In the genomic region with DNA sequence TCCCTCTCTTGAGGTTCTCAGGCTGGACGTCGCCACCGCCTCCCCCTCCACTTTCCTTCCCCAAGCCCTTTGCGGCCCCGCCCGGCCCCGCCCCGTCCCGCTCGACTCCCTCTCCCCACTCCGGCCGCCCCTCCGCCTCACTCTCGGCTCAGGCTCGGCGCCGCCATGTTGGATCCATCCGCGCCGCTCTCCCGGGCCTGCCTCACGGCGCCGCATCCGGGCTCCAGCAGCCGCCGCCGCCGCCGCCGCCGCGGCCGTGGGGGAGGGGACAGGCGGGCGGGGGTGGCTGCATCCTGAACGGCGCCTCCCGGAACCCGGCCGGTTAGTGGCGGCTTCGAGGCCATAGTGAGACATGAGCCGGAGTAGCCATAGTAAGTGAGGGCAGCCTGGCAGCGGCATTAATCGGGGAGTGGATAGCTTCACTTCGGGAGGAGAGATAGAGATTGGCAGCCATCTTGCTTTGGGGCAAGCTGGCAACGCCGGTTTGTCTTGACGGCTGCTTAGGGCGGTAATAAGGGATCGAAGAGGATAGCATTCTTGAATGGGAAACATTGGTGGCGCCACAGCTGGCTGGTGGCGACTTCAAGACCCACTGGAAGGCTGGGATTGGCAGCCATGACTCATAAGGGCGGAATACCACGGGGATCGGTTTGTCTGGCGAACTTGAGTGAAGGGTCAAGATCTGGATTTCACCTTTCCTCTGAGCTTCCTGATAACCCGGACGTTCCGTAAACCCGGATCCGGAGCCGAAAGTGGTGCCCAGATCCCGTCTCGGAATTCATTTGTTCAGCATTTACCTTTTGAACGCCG, we compare ENCODE assay signal across 8 cellular contexts. TPM values are rescaled to one million over a fixed set of nuclear protein-coding genes. Genes with fewer than 3 reads are reported as not detected.
DNase-seq lines count a peak whose midpoint lies in the region; ATAC-seq lines count a peak whose summit lies in the region.

A gene with protein sequence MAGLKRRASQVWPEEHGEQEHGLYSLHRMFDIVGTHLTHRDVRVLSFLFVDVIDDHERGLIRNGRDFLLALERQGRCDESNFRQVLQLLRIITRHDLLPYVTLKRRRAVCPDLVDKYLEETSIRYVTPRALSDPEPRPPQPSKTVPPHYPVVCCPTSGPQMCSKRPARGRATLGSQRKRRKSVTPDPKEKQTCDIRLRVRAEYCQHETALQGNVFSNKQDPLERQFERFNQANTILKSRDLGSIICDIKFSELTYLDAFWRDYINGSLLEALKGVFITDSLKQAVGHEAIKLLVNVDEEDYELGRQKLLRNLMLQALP (minus strand): TSS at position 258 of the 810 bp plus-strand sequence. CDS start 8,205 bp downstream, outside the sequence.

- peaks cover 18% of the 10 kb centered on the region for H3K36me3 ChIP-seq in GM23248 (ENCODE audit: low read depth)
- H3K36me3 ChIP-seq in naive thymus-derived CD4-positive, alpha-beta T cell (ENCODE audit: control insufficient read depth in 2 of 3, insufficient read depth in 3 of 3, low read length in 3 of 3): peaks cover 0 to 17% (median 0%) of the 10 kb centered on the region in 3 experiments

- intact Hi-C loops in activated T-helper 1 cell treated with anti-CD3 and anti-CD28 coated beads, Interleukin-12 subunit alpha, Interleukin-12 subunit beta, Interleukin-2, Interleukin-4 antibody, amounts not matched to agents 30 ng/mL and 10 ng/mL and 1 ng/mL, durations not matched to agents 14 hours and 24 hours and 36 hours (cut with micrococcal nuclease): loop anchor here (1.0 to 10.0 kb wide), 9 partner anchors 13 to 868 kb away; a partner anchor contains a TSS
- intact Hi-C loops in naive thymus-derived CD4-positive, alpha-beta T cell (cut with micrococcal nuclease): loop anchor here (1.0 to 10.0 kb wide), 12 partner anchors 14 to 788 kb away; a partner anchor contains a TSS

- H3K9me3 ChIP-seq in GM23248 (ENCODE audit: low read depth): no peaks in the 10 kb centered on the region
- no peaks in the 10 kb centered on the region for H3K9me3 ChIP-seq in naive thymus-derived CD4-positive, alpha-beta T cell (ENCODE audit: control insufficient read depth in 2 of 3, low read length in 3 of 3)

- POLR2A ChIA-PET in naive thymus-derived CD4-positive, alpha-beta T cell (lab: Charles Lee): interaction anchor here (0.6 to 3.1 kb wide), 21 partner anchors 9 to 93 kb away, joined by 3 to 39 read pairs (median 4); a partner anchor contains a TSS

- H2AFZ ChIP-seq in GM23248: peak within 1 kb of the TSS; percentile 93

- DNase-seq in Daoy (ENCODE audit: low read depth) (peak; percentile 97), GM23248 (peak; percentile 97), Kasumi-1 (lab: John Stamatoyannopoulos, UW) (peak; percentile 91 to 93), RPMI7951 (ENCODE audit: low read depth) (peak; percentile 92), fibroblast of gingiva (ENCODE audit: low read depth) (peak; percentile 98)
- DNase-seq in activated T-helper 1 cell treated with anti-CD3 and anti-CD28 coated beads, Interleukin-12 subunit alpha, Interleukin-12 subunit beta, Interleukin-2, Interleukin-4 antibody, amounts not matched to agents 30 ng/mL and 10 ng/mL and 1 ng/mL, durations not matched to agents 14 hours and 24 hours and 36 hours (ENCODE audit: low spot score): peak; percentile 87
- peak; percentile 80 to 93 (median 90) for DNase-seq in naive thymus-derived CD4-positive, alpha-beta T cell
- DNase-seq in stimulated activated naive CD4-positive, alpha-beta T cell (lab: John Stamatoyannopoulos, UW): peak; percentile 81 to 89 (median 88)

- peaks cover 31% of the 10 kb centered on the region for H3K36me3 Mint-ChIP-seq in activated T-helper 1 cell treated with anti-CD3 and anti-CD28 coated beads, Interleukin-12 subunit alpha, Interleukin-12 subunit beta, Interleukin-2, Interleukin-4 antibody, amounts not matched to agents 30 ng/mL and 10 ng/mL and 1 ng/mL, durations not matched to agents 14 hours and 24 hours and 36 hours (ENCODE audit: low read depth)
- peaks cover 0 to 12% (median 4%) of the 10 kb centered on the region in 5 donors for H3K36me3 Mint-ChIP-seq in naive thymus-derived CD4-positive, alpha-beta T cell

- peak within 1 kb of the TSS; percentile 88 for H3K27ac ChIP-seq in GM23248
- peak within 1 kb of the TSS; percentile 89 for H3K27ac ChIP-seq in naive thymus-derived CD4-positive, alpha-beta T cell (ENCODE audit: low read depth, low read length)

- CTCF ChIA-PET in naive thymus-derived CD4-positive, alpha-beta T cell (lab: Charles Lee): interaction anchor here (0.6 to 1.9 kb wide), 9 partner anchors 11 to 135 kb away, joined by 3 to 7 read pairs (median 4); a partner anchor contains a TSS

- no peak within 1 kb of the TSS for H3K4me3 Mint-ChIP-seq in activated T-helper 1 cell treated with anti-CD3 and anti-CD28 coated beads, Interleukin-12 subunit alpha, Interleukin-12 subunit beta, Interleukin-2, Interleukin-4 antibody, amounts not matched to agents 30 ng/mL and 10 ng/mL and 1 ng/mL, durations not matched to agents 14 hours and 24 hours and 36 hours
- H3K4me3 Mint-ChIP-seq in naive thymus-derived CD4-positive, alpha-beta T cell: no peak within 1 kb of the TSS

- peak; percentile 97 for ATAC-seq in naive thymus-derived CD4-positive, alpha-beta T cell

- peak within 1 kb of the TSS; percentile 86 for H3K4me2 ChIP-seq in GM23248 (ENCODE audit: unreplicated experiment)

- H4K20me1 ChIP-seq in GM23248 (ENCODE audit: insufficient read depth): no peaks in the 10 kb centered on the region

- H3K9me2 ChIP-seq in GM23248 (ENCODE audit: insufficient read depth): no peaks in the 10 kb centered on the region

- peak within 1 kb of the TSS; percentile 91 for H3K9ac ChIP-seq in GM23248

- in situ Hi-C loops in GM23248 (cut with MboI): no loop called here

- H3K4me1 Mint-ChIP-seq in activated T-helper 1 cell treated with anti-CD3 and anti-CD28 coated beads, Interleukin-12 subunit alpha, Interleukin-12 subunit beta, Interleukin-2, Interleukin-4 antibody, amounts not matched to agents 30 ng/mL and 10 ng/mL and 1 ng/mL, durations not matched to agents 14 hours and 24 hours and 36 hours (ENCODE audit: low read depth): peaks cover 46% of the 10 kb centered on the region
- H3K4me1 Mint-ChIP-seq in naive thymus-derived CD4-positive, alpha-beta T cell: peaks cover 29 to 49% (median 48%) of the 10 kb centered on the region in 7 donors

- H3F3A ChIP-seq in GM23248 (ENCODE audit: insufficient read depth): peaks cover 15% of the 10 kb centered on the region

- peaks cover 21% of the 10 kb centered on the region for H3K4me1 ChIP-seq in GM23248 (ENCODE audit: insufficient read depth)
- H3K4me1 ChIP-seq in naive thymus-derived CD4-positive, alpha-beta T cell (ENCODE audit: control insufficient read depth in 2 of 2, insufficient read depth in 2 of 2, low read length in 2 of 2): peaks cover 21 to 37% of the 10 kb centered on the region in 2 donors

- H3K4me3 ChIP-seq in GM23248: peak within 1 kb of the TSS; percentile 98
- peak within 1 kb of the TSS; percentile 96 for H3K4me3 ChIP-seq in naive thymus-derived CD4-positive, alpha-beta T cell (ENCODE audit: low read length)

- H3K9me3 Mint-ChIP-seq in activated T-helper 1 cell treated with anti-CD3 and anti-CD28 coated beads, Interleukin-12 subunit alpha, Interleukin-12 subunit beta, Interleukin-2, Interleukin-4 antibody, amounts not matched to agents 30 ng/mL and 10 ng/mL and 1 ng/mL, durations not matched to agents 14 hours and 24 hours and 36 hours: no peaks in the 10 kb centered on the region
- H3K9me3 Mint-ChIP-seq in naive thymus-derived CD4-positive, alpha-beta T cell: no peaks in the 10 kb centered on the region

- peak within 1 kb of the TSS; percentile 90 for H3K27ac Mint-ChIP-seq in activated T-helper 1 cell treated with anti-CD3 and anti-CD28 coated beads, Interleukin-12 subunit alpha, Interleukin-12 subunit beta, Interleukin-2, Interleukin-4 antibody, amounts not matched to agents 30 ng/mL and 10 ng/mL and 1 ng/mL, durations not matched to agents 14 hours and 24 hours and 36 hours
- H3K27ac Mint-ChIP-seq in naive thymus-derived CD4-positive, alpha-beta T cell: peak within 1 kb of the TSS in 4 of 9 donors; percentile 85 to 97 (median 94)

- 0 to 2% methylated on average over 30 to 68 of the region's 68 CpGs for WGBS in GM23248 (ENCODE audit: low coverage in 1 of 2, low lambda C conversion rate in 2 of 2, missing lambda C conversion rate in 2 of 2), 2 experiments

- H3K79me2 ChIP-seq in GM23248 (ENCODE audit: insufficient read depth): peaks cover 92% of the 10 kb centered on the region

- no peaks in the 10 kb centered on the region for H3K27me3 ChIP-seq in GM23248 (replicated peaks; ENCODE audit: insufficient read depth)
- H3K27me3 ChIP-seq in naive thymus-derived CD4-positive, alpha-beta T cell (ENCODE audit: control insufficient read depth in 2 of 2, insufficient read depth in 2 of 2, low read length in 2 of 2): no peaks in the 10 kb centered on the region

- H3K27me3 Mint-ChIP-seq in activated T-helper 1 cell treated with anti-CD3 and anti-CD28 coated beads, Interleukin-12 subunit alpha, Interleukin-12 subunit beta, Interleukin-2, Interleukin-4 antibody, amounts not matched to agents 30 ng/mL and 10 ng/mL and 1 ng/mL, durations not matched to agents 14 hours and 24 hours and 36 hours (ENCODE audit: insufficient read depth): no peaks in the 10 kb centered on the region
- no peaks in the 10 kb centered on the region for H3K27me3 Mint-ChIP-seq in naive thymus-derived CD4-positive, alpha-beta T cell

RNA-seq across cellular contexts. Expression of the gene that starts here (rescaled TPM):
- 22.0 and 24.2 TPM in 2 replicates for total RNA-seq in Daoy (2014; rRNA removed; shearing (Covaris generic))
- 30.4 and 36.7 TPM in 2 replicates for total RNA-seq in GM23248 (2014; rRNA removed; shearing (Covaris generic))
- 37.8 and 38.4 TPM in 2 replicates for polyA plus RNA-seq in GM23248 (2016; fragmentation: Nextera tagmentation; extraction: Ambion mirVana)
- total RNA-seq in RPMI7951 (2014; rRNA removed; shearing (Covaris generic)): 20.1 and 23.1 TPM in 2 replicates
- total RNA-seq in activated T-helper 1 cell treated with anti-CD3 and anti-CD28 coated beads, Interleukin-12 subunit alpha, Interleukin-12 subunit beta, Interleukin-2, Interleukin-4 antibody, amounts not matched to agents 30 ng/mL and 10 ng/mL and 1 ng/mL, durations not matched to agents 14 hours and 24 hours and 36 hours: 44.5 and 48.0 TPM in 2 replicates
- total RNA-seq in naive thymus-derived CD4-positive, alpha-beta T cell: 10 to 100 TPM; 34.3 to 43.0 (median 36.0) TPM
- polyA plus RNA-seq in naive thymus-derived CD4-positive, alpha-beta T cell: 10 to 100 TPM; 34.0 to 48.7 TPM

Comparison
In these comparisons a context has a peak if more than half of its experiments do, and no peak if none do; other contexts are left out.
1. Peak in every context shown above with its lines: DNase-seq, ATAC-seq, H3K4me3 ChIP-seq and H3K27ac ChIP-seq.